8 cellular contexts compared by ENCODE assay signal in genomic region chr11:47177846-47178245, GRCh38. TPM values are rescaled to one million over a fixed set of nuclear protein-coding genes. Genes with fewer than 3 reads are reported as not detected.
DNase-seq lines count a peak whose midpoint lies in the region; ATAC-seq and TF ChIP-seq lines count a peak whose summit lies in the region.

No MANE protein-coding gene starts in this region.

- intact Hi-C loops in activated B cell treated with CpG ODN at 0.5 μM for 24 hours (cut with micrococcal nuclease): loop anchor here (1.0 to 2.0 kb wide), 16 partner anchors 8 to 675 kb away; partner anchors contain the start of genes ACP2, ARHGAP1, ATG13 and CELF1
- intact Hi-C loops in heart right ventricle (cut with DNase I): loop anchor here (2.0 to 10.0 kb wide), 11 partner anchors 34 to 229 kb away; partner anchors contain the start of genes NR1H3 (in 5 of the 10), DDB2 (in 3 of the 10), ACP2 (in 1 of the 10) and SLC39A13 (in 1 of the 10)
- intact Hi-C loops in sigmoid colon (cut with DNase I): loop anchor here (2.0 kb wide), 2 partner anchors 37 to 93 kb away; partner anchors contain the start of genes DDB2 and MADD

- no peaks in the 10 kb centered on the region for H3K9me3 ChIP-seq in heart right ventricle
- no peaks in the 10 kb centered on the region for H3K9me3 ChIP-seq in sigmoid colon

- peak overlapping the region; percentile 99 for H3K27ac Mint-ChIP-seq in activated B cell treated with CpG ODN at 0.5 μM for 24 hours

- H3K4me1 Mint-ChIP-seq in activated B cell treated with CpG ODN at 0.5 μM for 24 hours: peaks cover 32% of the 10 kb centered on the region

- H3K4me1 ChIP-seq in heart right ventricle: peaks cover 29 to 85% (median 61%) of the 10 kb centered on the region in 9 donors
- peaks cover 0 to 62% (median 45%) of the 10 kb centered on the region in 4 donors for H3K4me1 ChIP-seq in sigmoid colon

- TF ChIP-seq CTCF in GM06990 (IDR thresholded peaks at IDR 0.05; ENCODE audit: insufficient read depth, low read length, poor library complexity, severe bottlenecking) (no peak), activated B cell treated with CpG ODN at 0.5 μM for 24 hours (IDR thresholded peaks at IDR 0.05) (no peak), heart right ventricle (IDR thresholded peaks at IDR 0.05) (no peak), sigmoid colon (IDR thresholded peaks at IDR 0.05) (no peak)

- peak overlapping the region; percentile 98 for H3K4me3 Mint-ChIP-seq in activated B cell treated with CpG ODN at 0.5 μM for 24 hours

- no peaks in the 10 kb centered on the region for H3K9me3 Mint-ChIP-seq in activated B cell treated with CpG ODN at 0.5 μM for 24 hours

- WGBS in heart right ventricle, 2 donors: 31 to 35% methylated on average over 6 of the region's 6 CpGs
- WGBS in sigmoid colon, 2 donors: 56 to 76% methylated on average over 6 of the region's 6 CpGs

- peak overlapping the region; percentile 92 to 100 (median 98) for H3K27ac ChIP-seq in heart right ventricle
- H3K27ac ChIP-seq in sigmoid colon: peak overlapping the region; percentile 92 to 99 (median 98)

- no peaks in the 10 kb centered on the region for H3K27me3 Mint-ChIP-seq in activated B cell treated with CpG ODN at 0.5 μM for 24 hours

- POLR2A ChIA-PET in activated B cell treated with CpG ODN at 0.5 μM for 24 hours (lab: Charles Lee): interaction anchor here (0.5 to 2.4 kb wide), 8 partner anchors 14 to 255 kb away, joined by 3 to 32 read pairs (median 4); partner anchors contain the start of genes ACP2 and DDB2

- TF ChIP-seq EP300 in sigmoid colon (IDR thresholded peaks at IDR 0.05): no peak

- CTCF ChIA-PET in activated B cell treated with CpG ODN at 0.5 μM for 24 hours (lab: Charles Lee): interaction anchor here (0.8 to 3.7 kb wide), 9 partner anchors 9 to 276 kb away, joined by 3 to 40 read pairs (median 3); partner anchors contain the start of genes ACP2, DDB2, NR1H3 and SLC39A13

- H3K36me3 Mint-ChIP-seq in activated B cell treated with CpG ODN at 0.5 μM for 24 hours (ENCODE audit: low read depth): peaks cover 32% of the 10 kb centered on the region

- H3K27me3 ChIP-seq in GM06990 (replicated peaks; ENCODE audit: control insufficient read depth, insufficient read depth, low read length) (no peaks in the 10 kb centered on the region), heart right ventricle (no peaks in the 10 kb centered on the region), sigmoid colon (no peaks in the 10 kb centered on the region)

- H3K4me3 ChIP-seq in GM06990 (replicated peaks; ENCODE audit: low read depth, low read length): peak overlapping the region; percentile 85; the same call in 1 of the 2 replicates
- H3K4me3 ChIP-seq in heart right ventricle: peak overlapping the region in 8 of 10 donors; percentile 75 to 97 (median 86)
- peak overlapping the region in 2 of 4 donors; percentile 93 to 97 for H3K4me3 ChIP-seq in sigmoid colon

- no peak for DNase-seq in GM06990 (ENCODE audit: extremely low read depth, insufficient read length)
- DNase-seq in activated B cell treated with CpG ODN at 0.5 μM for 24 hours: no peak
- peak; percentile 52 to 53 for DNase-seq in heart right ventricle
- DNase-seq in sigmoid colon: peak; percentile 77
- no peak for DNase-seq in kidney glomerular epithelial cell (lab: John Stamatoyannopoulos, UW)

- TF ChIP-seq POLR2A in sigmoid colon (IDR thresholded peaks at IDR 0.05): no peak

- no peak for ATAC-seq in activated B cell treated with CpG ODN at 0.5 μM for 24 hours (ENCODE audit: low read depth)
- ATAC-seq in heart right ventricle: peak in 7 of 8 donors; percentile 0 to 20 (median 15)
- no peak for ATAC-seq in GM18861 (IDR thresholded peaks at IDR 0.05; ENCODE audit: unreplicated experiment)
- no peak for ATAC-seq in GM21360 (IDR thresholded peaks at IDR 0.05; ENCODE audit: unreplicated experiment)
- ATAC-seq in GM21576 (IDR thresholded peaks at IDR 0.05; ENCODE audit: unreplicated experiment): no peak

- H3K36me3 ChIP-seq in GM06990 (ENCODE audit: control insufficient read depth, insufficient read depth, low read length) (peaks cover 12% of the 10 kb centered on the region), heart right ventricle (peaks cover 0 to 61% (median 15%) of the 10 kb centered on the region in 9 donors), sigmoid colon (peaks cover 6 to 60% (median 23%) of the 10 kb centered on the region in 4 donors)

RNA-seq across cellular contexts. Expression of gene ARFGAP2, which starts 1.2 kb away (rescaled TPM):
- total RNA-seq in activated B cell treated with CpG ODN at 0.5 μM for 24 hours: 145 and 176 TPM in 2 replicates
- total RNA-seq in heart right ventricle: 10 to 100 TPM; 55.7 to 69.7 (median 62.9) TPM
- 10 to 100 TPM; 47.8 to 70.2 TPM for polyA plus RNA-seq in heart right ventricle
- 100 to 1,000 TPM in 3 of 4 donors, 10 to 100 TPM in 1; 85.0 to 185 (median 123) TPM for total RNA-seq in sigmoid colon
- 10 to 100 TPM; 46.8 to 81.1 (median 50.2) TPM for polyA plus RNA-seq in sigmoid colon

RNA-seq across cellular contexts. Expression of gene PACSIN3, which starts 8.4 kb away (rescaled TPM):
- total RNA-seq in activated B cell treated with CpG ODN at 0.5 μM for 24 hours (1.5 TPM in 2 replicates), heart right ventricle (100 to 1,000 TPM; 146 to 335 (median 257) TPM), sigmoid colon (10 to 100 TPM; 56.0 to 78.3 (median 73.5) TPM)
- polyA plus RNA-seq in heart right ventricle (100 to 1,000 TPM; 163 to 209 TPM), sigmoid colon (1 to 10 TPM; 1.2 to 7.0 (median 4.8) TPM)

RNA-seq across cellular contexts. Expression of gene DDB2, which starts 36.9 kb away (rescaled TPM):
- total RNA-seq in activated B cell treated with CpG ODN at 0.5 μM for 24 hours: 95.1 and 98.0 TPM in 2 replicates
- 10 to 100 TPM in 4 of 10 donors, 1 to 10 TPM in 6; 6.4 to 22.5 (median 8.3) TPM for total RNA-seq in heart right ventricle
- 10 to 100 TPM in 1 of 2 donors, 1 to 10 TPM in 1; 8.1 to 30.6 TPM for polyA plus RNA-seq in heart right ventricle
- total RNA-seq in sigmoid colon: 10 to 100 TPM; 31.9 to 44.6 (median 32.3) TPM
- polyA plus RNA-seq in sigmoid colon: 10 to 100 TPM; 21.3 to 42.0 (median 21.6) TPM

Comparison
In these comparisons a context has a peak if more than half of its experiments do, and no peak if none do; other contexts are left out.
1. DNase-seq: peak in heart right ventricle (2 of 2) and sigmoid colon (single experiment); none in GM06990 (single experiment), activated B cell treated with CpG ODN at 0.5 μM for 24 hours (single experiment) and kidney glomerular epithelial cell (single experiment).
2. ATAC-seq: peak in heart right ventricle (7 of 8); none in activated B cell treated with CpG ODN at 0.5 μM for 24 hours (single experiment), GM18861 (single experiment), GM21360 (single experiment) and GM21576 (single experiment).
3. RNA of gene PACSIN3, which starts 8.4 kb away (total RNA-seq): 146 to 335 TPM in heart right ventricle and 56.0 to 78.3 TPM in sigmoid colon; 1.5 TPM in activated B cell treated with CpG ODN at 0.5 μM for 24 hours; every median in the first group is over 10 times any median in the second.